22 cellular contexts compared by ENCODE assay signal in the genomic region with DNA sequence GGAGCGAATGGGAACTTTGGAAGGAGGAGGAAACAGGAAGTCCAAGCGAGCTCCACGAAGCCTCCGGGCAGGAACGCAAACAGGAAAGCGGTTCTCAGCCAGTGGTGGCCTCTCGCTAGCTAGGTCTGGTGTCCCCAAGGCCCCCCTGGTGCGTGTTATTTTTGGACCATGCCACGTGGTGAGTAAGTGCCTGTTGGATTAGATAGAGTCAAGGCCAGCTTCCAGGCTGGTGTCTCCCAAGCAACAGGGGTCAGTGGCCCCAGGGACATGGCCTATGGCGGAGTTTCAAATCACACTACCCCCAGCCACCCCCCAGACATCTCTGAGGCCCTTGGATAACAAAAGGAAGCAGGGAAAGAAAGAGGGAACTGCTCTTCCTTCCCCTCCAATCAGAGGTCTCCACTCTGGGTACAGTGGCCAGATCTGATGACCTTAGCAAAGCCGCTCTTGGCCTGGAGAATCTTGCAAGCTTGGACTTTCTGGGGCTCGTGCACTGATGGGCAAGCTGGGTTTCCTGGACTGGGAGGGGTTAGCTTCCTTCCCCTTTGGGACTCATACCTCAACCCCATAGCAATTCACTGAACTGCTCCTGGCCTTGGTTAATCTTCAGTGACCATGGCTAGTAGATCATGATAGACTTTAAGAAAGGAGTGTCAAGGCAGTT. TPM values are rescaled to one million over a fixed set of nuclear protein-coding genes. Genes with fewer than 3 reads are reported as not detected.
DNase-seq lines count a peak whose midpoint lies in the region; ATAC-seq and TF ChIP-seq lines count a peak whose summit lies in the region.
"Had no signal": no experiment of that assay in that cellular context is flagged by ENCODE, and none has a peak within 500 bp of the region (broad histone marks: within the 10 kb centered on the region; RNA-seq: fewer than 3 reads in every experiment).

No MANE protein-coding gene starts in this region.

- H3K27ac ChIP-seq in skeletal muscle tissue (ENCODE audit: low read depth, low read length): peak overlapping the region; percentile 90
- H3K27ac ChIP-seq: foreskin keratinocyte had no signal

- no peaks in the 10 kb centered on the region for H3K9me3 ChIP-seq in skeletal muscle tissue (ENCODE audit: control insufficient read depth in 3 of 3, low read length in 3 of 3)

- no peak for TF ChIP-seq CTCF in lower leg skin (IDR thresholded peaks at IDR 0.05)

- H3K4me3 ChIP-seq in lower leg skin (ENCODE audit: low read depth, poor library complexity, severe bottlenecking) (no peak overlapping the region), skeletal muscle tissue (ENCODE audit: low read length in 3 of 3) (peak overlapping the region; percentile 48 to 59 (median 55))
- H3K4me3 ChIP-seq: BLaER1 treated with 17β-estradiol and CSF1 and Interleukin-3, amounts not matched to agents 10 nM and 100 nM had no signal

- H3K27me3 ChIP-seq in skeletal muscle tissue (ENCODE audit: control insufficient read depth in 3 of 3, insufficient read depth in 3 of 3, low read length in 3 of 3): no peaks in the 10 kb centered on the region
- H3K27me3 ChIP-seq: BLaER1 treated with 17β-estradiol and CSF1 and Interleukin-3, amounts not matched to agents 10 nM and 100 nM had no signal

- intact Hi-C loops in cardiac septum (cut with DNase I): no loop called here
- intact Hi-C loops in lower leg skin (cut with DNase I; ENCODE audit: low total_unique reads): no loop called here

- H3K36me3 ChIP-seq in skeletal muscle tissue (ENCODE audit: control insufficient read depth in 3 of 3, insufficient read depth in 3 of 3, low read length in 3 of 3): no peaks in the 10 kb centered on the region
- H3K36me3 ChIP-seq: BLaER1 treated with 17β-estradiol and CSF1 and Interleukin-3, amounts not matched to agents 10 nM and 100 nM had no signal

- ATAC-seq in HG03135 (IDR thresholded peaks at IDR 0.05; ENCODE audit: unreplicated experiment): no peak
- ATAC-seq in HG03457 (IDR thresholded peaks at IDR 0.05; ENCODE audit: unreplicated experiment): no peak
- ATAC-seq: activated CD4-positive, alpha-beta T cell treated with anti-CD3 and anti-CD28 coated beads for 36 hours; foreskin keratinocyte; stimulated activated naive CD8-positive, alpha-beta T cell treated with anti-CD3 and anti-CD28 coated beads, Interleukin-15, amount 100 ng/mL, for 72 hours had no signal

- DNase-seq in anterior cingulate cortex (lab: John Stamatoyannopoulos, UW) (peak in 30 of 58 donors; percentile 3 to 68 (median 24)), cardiac septum (ENCODE audit: low spot score) (peak; percentile 79), lower leg skin (ENCODE audit: low spot score in 2 of 2) (peak; percentile 58 to 86), NCI-H2081 treated with DMSO at 0.1 percent for 48 hours (lab: John Stamatoyannopoulos, UW) (no peak), NCI-H510A treated with DMSO at 0.1 percent for 48 hours (lab: John Stamatoyannopoulos, UW) (no peak)
- DNase-seq: activated CD4-positive, alpha-beta T cell treated with anti-CD3 and anti-CD28 coated beads for 36 hours; activated CD8-positive, alpha-beta memory T cell treated with anti-CD3 and anti-CD28 coated beads for 24 hours; activated naive CD4-positive, alpha-beta T cell treated with anti-CD3 and anti-CD28 coated beads, Interleukin-2, amount 10 ng/mL, durations not matched to agents 7 days and 5 days; activated T-cell treated with anti-CD3 and anti-CD28 coated beads, Interleukin-2, amount 50 U/mL, for 48 hours; Calu3; effector CD4-positive, alpha-beta T cell; foreskin keratinocyte; NCI-H1694; NCI-H2227 treated with DMSO at 0.1 percent for 48 hours; NCI-H82; SHP77 treated with DMSO at 0.1 percent for 48 hours; stimulated activated naive CD8-positive, alpha-beta T cell treated with anti-CD3 and anti-CD28 coated beads, Interleukin-15, amount 100 ng/mL, for 72 hours had no signal

- peak overlapping the region; percentile 57 to 76 (median 59) for H3K9ac ChIP-seq in skeletal muscle tissue (ENCODE audit: low read depth in 1 of 3, low read length in 3 of 3)

- TF ChIP-seq POLR2A in lower leg skin (IDR thresholded peaks at IDR 0.05): no peak

- 79 to 84% methylated on average over 12 of the region's 12 CpGs for WGBS in lower leg skin, 2 donors

- H3K4me1 ChIP-seq in skeletal muscle tissue (ENCODE audit: control insufficient read depth in 3 of 3, insufficient read depth in 3 of 3, low read length in 3 of 3): peaks cover 18 to 34% (median 22%) of the 10 kb centered on the region in 3 donors
- H3K4me1 ChIP-seq: foreskin keratinocyte had no signal

RNA-seq across cellular contexts. Expression of gene MAF, which starts 58.2 kb away (rescaled TPM):
- 8.9 TPM for total RNA-seq in cardiac septum
- total RNA-seq in lower leg skin: 100 to 1,000 TPM in 3 of 4 donors, 10 to 100 TPM in 1; 72.4 to 205 (median 105) TPM
- total RNA-seq in skeletal muscle tissue: 17.2 TPM
- total RNA-seq: HT1080 had no signal

Comparison
In these comparisons a context has a peak if more than half of its experiments do, and no peak if none do; other contexts are left out.
1. DNase-seq: peak in anterior cingulate cortex (30 of 58), cardiac septum (single experiment) and lower leg skin (2 of 2); none in NCI-H2081 treated with DMSO at 0.1 percent for 48 hours (single experiment) and NCI-H510A treated with DMSO at 0.1 percent for 48 hours (single experiment).